ENCODE assay signal across 16 cellular contexts in the genomic region with DNA sequence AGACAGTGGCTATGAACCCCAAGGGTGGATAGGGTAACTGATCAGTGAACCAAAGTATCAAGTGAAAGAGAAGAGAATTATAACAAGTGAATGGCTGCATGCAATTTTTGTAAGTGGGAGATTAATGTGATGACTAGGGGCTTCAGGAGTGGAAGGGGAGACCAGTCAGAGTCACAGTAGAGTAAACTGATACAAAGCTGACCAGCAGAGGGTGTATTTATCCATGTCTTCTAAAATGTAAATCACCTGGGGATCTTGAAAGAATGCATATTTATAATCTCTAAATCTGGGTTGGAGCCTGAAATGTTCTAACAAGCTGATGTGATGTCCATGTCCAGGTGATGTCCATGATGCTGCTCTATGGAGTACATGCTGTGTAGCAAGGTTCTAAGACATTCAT.
A peak's percentile ranks its signal among the peaks of the same experiment; 100 is the strongest.
DNase-seq lines count a peak whose midpoint lies in the region; ATAC-seq, FAIRE-seq and TF ChIP-seq lines count a peak whose summit lies in the region.
"Had no signal": no experiment of that assay in that cellular context is flagged by ENCODE, and none has a peak within 500 bp of the region (broad histone marks: within the 10 kb centered on the region; RNA-seq: fewer than 3 reads in every experiment).

No MANE protein-coding gene starts in this region.

- ATAC-seq in HG03378 (IDR thresholded peaks at IDR 0.05; ENCODE audit: unreplicated experiment): no peak

- no peaks in the 10 kb centered on the region for H3K27me3 Mint-ChIP-seq in activated T-helper 2 cell treated with anti-CD3 and anti-CD28 coated beads, Interferon-gamma antibody, Interleukin-2, Interleukin-4, amounts not matched to agents 10 μg/mL and 5 μg/mL and 100 μg/mL, durations not matched to agents 14 hours and 24 hours and 36 hours (ENCODE audit: low read depth)
- H3K27me3 Mint-ChIP-seq: stimulated activated naive CD8-positive, alpha-beta T cell treated with anti-CD3 and anti-CD28 coated beads, Interleukin-15, Interleukin-2, amounts not matched to agents 100 ng/mL and 50 ng/mL, for 24 hours had no signal

- in situ Hi-C loops in astrocyte of the spinal cord (cut with HindIII; ENCODE audit: low sequenced_read_pairs): no loop called here

- DNase-seq in D721Med (ENCODE audit: insufficient read length, low spot score) (no peak), NAMALWA (ENCODE audit: low spot score) (peak; percentile 47), astrocyte of the spinal cord (ENCODE audit: low read depth, low spot score) (peak; percentile 12), medulla oblongata (ENCODE audit: extremely low spot score) (peak; percentile 6), nucleus accumbens (lab: John Stamatoyannopoulos, UW) (no peak)
- no peak for DNase-seq in activated T-helper 2 cell treated with anti-CD3 and anti-CD28 coated beads, Interferon-gamma antibody, Interleukin-2, Interleukin-4, amounts not matched to agents 10 μg/mL and 5 μg/mL and 100 μg/mL, durations not matched to agents 14 hours and 24 hours and 36 hours (ENCODE audit: low spot score)
- DNase-seq in stimulated activated CD8-positive, alpha-beta memory T cell treated with anti-CD3 and anti-CD28 coated beads, Interleukin-4, amount 100 ng/mL, for 48 hours: no peak
- DNase-seq: activated CD4-positive, alpha-beta T cell treated with anti-CD3 and anti-CD28 coated beads for 1 hour; activated effector memory CD4-positive, alpha-beta T cell treated with Interleukin-2 at 50 U/mL for 16 hours; KG1; occipital lobe had no signal

- H3K27ac Mint-ChIP-seq in activated T-helper 2 cell treated with anti-CD3 and anti-CD28 coated beads, Interferon-gamma antibody, Interleukin-2, Interleukin-4, amounts not matched to agents 10 μg/mL and 5 μg/mL and 100 μg/mL, durations not matched to agents 14 hours and 24 hours and 36 hours: no peak overlapping the region
- H3K27ac Mint-ChIP-seq: stimulated activated naive CD8-positive, alpha-beta T cell treated with anti-CD3 and anti-CD28 coated beads, Interleukin-15, Interleukin-2, amounts not matched to agents 100 ng/mL and 50 ng/mL, for 24 hours had no signal

- H3K4me3 ChIP-seq in astrocyte of the spinal cord (ENCODE audit: low read depth, low read length): no peak overlapping the region
- H3K4me3 ChIP-seq: SK-N-MC had no signal

- intact Hi-C loops in activated T-helper 2 cell treated with anti-CD3 and anti-CD28 coated beads, Interferon-gamma antibody, Interleukin-2, Interleukin-4, amounts not matched to agents 10 μg/mL and 5 μg/mL and 100 μg/mL, durations not matched to agents 14 hours and 24 hours and 36 hours (cut with micrococcal nuclease): no loop called here

- no peak for FAIRE-seq in D721Med (lab: Jason Lieb, UNC)
- FAIRE-seq: colon, GM12892 had no signal

- H3K36me3 Mint-ChIP-seq in activated T-helper 2 cell treated with anti-CD3 and anti-CD28 coated beads, Interferon-gamma antibody, Interleukin-2, Interleukin-4, amounts not matched to agents 10 μg/mL and 5 μg/mL and 100 μg/mL, durations not matched to agents 14 hours and 24 hours and 36 hours (ENCODE audit: low read depth): no peaks in the 10 kb centered on the region

- H3K4me3 Mint-ChIP-seq in activated T-helper 2 cell treated with anti-CD3 and anti-CD28 coated beads, Interferon-gamma antibody, Interleukin-2, Interleukin-4, amounts not matched to agents 10 μg/mL and 5 μg/mL and 100 μg/mL, durations not matched to agents 14 hours and 24 hours and 36 hours (ENCODE audit: low read depth): no peak overlapping the region
- H3K4me3 Mint-ChIP-seq: stimulated activated naive CD8-positive, alpha-beta T cell treated with anti-CD3 and anti-CD28 coated beads, Interleukin-15, Interleukin-2, amounts not matched to agents 100 ng/mL and 50 ng/mL, for 24 hours had no signal

- TF ChIP-seq CTCF in D721Med (IDR thresholded peaks at IDR 0.05; ENCODE audit: insufficient read depth, missing control alignments) (peak; percentile 11), astrocyte of the spinal cord (IDR thresholded peaks at IDR 0.05; ENCODE audit: low read depth, low read length) (no peak)

- peaks cover 4% of the 10 kb centered on the region for H3K9me3 Mint-ChIP-seq in activated T-helper 2 cell treated with anti-CD3 and anti-CD28 coated beads, Interferon-gamma antibody, Interleukin-2, Interleukin-4, amounts not matched to agents 10 μg/mL and 5 μg/mL and 100 μg/mL, durations not matched to agents 14 hours and 24 hours and 36 hours

- no peaks in the 10 kb centered on the region for H3K4me1 Mint-ChIP-seq in activated T-helper 2 cell treated with anti-CD3 and anti-CD28 coated beads, Interferon-gamma antibody, Interleukin-2, Interleukin-4, amounts not matched to agents 10 μg/mL and 5 μg/mL and 100 μg/mL, durations not matched to agents 14 hours and 24 hours and 36 hours (ENCODE audit: low read depth)

Comparison
In these comparisons a context has a peak if more than half of its experiments do, and no peak if none do; other contexts are left out.
1. DNase-seq: peak in NAMALWA (single experiment), astrocyte of the spinal cord (single experiment) and medulla oblongata (single experiment); none in D721Med (single experiment), nucleus accumbens (0 of 56), activated T-helper 2 cell treated with anti-CD3 and anti-CD28 coated beads, Interferon-gamma antibody, Interleukin-2, Interleukin-4, amounts not matched to agents 10 μg/mL and 5 μg/mL and 100 μg/mL, durations not matched to agents 14 hours and 24 hours and 36 hours (single experiment) and stimulated activated CD8-positive, alpha-beta memory T cell treated with anti-CD3 and anti-CD28 coated beads, Interleukin-4, amount 100 ng/mL, for 48 hours (single experiment).